ENCODE assay signal across 8 cellular contexts in the genomic region with DNA sequence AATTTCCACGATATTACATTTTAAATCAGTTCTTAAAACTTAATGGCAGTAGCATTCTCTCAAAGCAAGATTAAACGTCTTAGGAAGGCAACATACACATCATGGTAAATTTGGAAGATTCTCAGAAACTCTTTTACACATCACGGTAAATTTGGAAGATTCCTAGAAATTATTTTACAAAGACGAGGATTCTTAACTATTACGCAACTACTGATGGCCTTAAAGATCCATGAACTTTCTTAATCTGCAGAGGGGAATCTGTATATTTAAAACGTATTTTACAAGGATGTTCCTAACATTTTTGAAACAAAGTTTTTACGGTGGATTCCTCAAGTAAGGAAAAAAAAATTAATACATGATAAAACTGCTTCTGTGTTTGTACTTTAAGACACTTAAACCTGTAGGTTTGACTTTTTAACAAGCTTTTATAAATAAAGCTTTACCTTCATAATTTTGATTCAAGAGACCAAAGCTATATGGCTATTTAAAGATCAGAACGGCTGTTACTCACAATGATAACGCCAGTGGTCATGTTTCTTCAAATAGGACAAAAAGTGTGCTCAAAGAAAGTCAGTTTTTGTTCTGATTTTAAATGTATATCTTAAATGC. TPM values are rescaled to one million over a fixed set of nuclear protein-coding genes. Genes with fewer than 3 reads are reported as not detected.
DNase-seq lines count a peak whose midpoint lies in the region; ATAC-seq and TF ChIP-seq lines count a peak whose summit lies in the region.

No MANE protein-coding gene starts in this region.

- H3K36me3 Mint-ChIP-seq in GM23338 (ENCODE audit: low read depth): peaks cover 9% of the 10 kb centered on the region; the same call in 2 of the 3 replicates

- no peaks in the 10 kb centered on the region for H3K9me3 Mint-ChIP-seq in GM23338

- H3K9me2 ChIP-seq in GM23338 (ENCODE audit: insufficient read depth): no peaks in the 10 kb centered on the region

- no peak overlapping the region for H2AFZ ChIP-seq in GM23338

- peaks cover 64% of the 10 kb centered on the region for H3K79me2 ChIP-seq in GM23338 (replicated peaks; ENCODE audit: insufficient read depth)

- H3K9me3 ChIP-seq in Panc1 (ENCODE audit: control insufficient read depth, insufficient read depth, low read depth, low read length) (no peaks in the 10 kb centered on the region), sigmoid colon (no peaks in the 10 kb centered on the region)

- peaks cover 10% of the 10 kb centered on the region; the same call in 2 of the 3 replicates for H3K4me1 Mint-ChIP-seq in GM23338

- peaks cover 5% of the 10 kb centered on the region for H3K27me3 Mint-ChIP-seq in GM23338 (ENCODE audit: insufficient read depth, low read depth, poor library complexity)

- H3K4me1 ChIP-seq in GM23338 (ENCODE audit: insufficient read depth): peaks cover 15% of the 10 kb centered on the region; the same call in 1 of the 2 replicates
- H3K4me1 ChIP-seq in Panc1 (ENCODE audit: control insufficient read depth, insufficient read depth, low read length): peaks cover 13% of the 10 kb centered on the region
- H3K4me1 ChIP-seq in sigmoid colon: peaks cover 0 to 38% (median 21%) of the 10 kb centered on the region in 4 donors

- DNase-seq in GM23338 (ENCODE audit: low spot score) (no peak), Panc1 (ENCODE audit: low read depth, low spot score) (no peak), epithelial cell of proximal tubule (ENCODE audit: low read depth) (no peak), sigmoid colon (no peak), NCI-H2081 (lab: John Stamatoyannopoulos, UW) (no peak), NCI-H2029 (lab: John Stamatoyannopoulos, UW) (no peak)

- TF ChIP-seq EP300 in sigmoid colon (IDR thresholded peaks at IDR 0.05): no peak

- H3K27ac ChIP-seq in GM23338 (ENCODE audit: low read depth): peak overlapping the region; percentile 96; the same call in 1 of the 2 replicates
- peak overlapping the region; percentile 97 for H3K27ac ChIP-seq in Panc1 (ENCODE audit: low read length)
- H3K27ac ChIP-seq in sigmoid colon: peak overlapping the region; percentile 93 to 99 (median 96)

- no peak for TF ChIP-seq POLR2A in sigmoid colon (IDR thresholded peaks at IDR 0.05)

- POLR2A ChIA-PET in Panc1 (lab: Charles Lee): interaction anchor here (0.7 to 1.2 kb wide), 3 partner anchors 16 to 128 kb away, joined by 3 read pairs; no protein-coding TSS in a partner anchor

- H3K27me3 ChIP-seq in GM23338 (ENCODE audit: insufficient read depth) (no peaks in the 10 kb centered on the region), Panc1 (ENCODE audit: control insufficient read depth, insufficient read depth, low read length) (no peaks in the 10 kb centered on the region), sigmoid colon (no peaks in the 10 kb centered on the region)

- H3K4me3 Mint-ChIP-seq in GM23338: peak overlapping the region; percentile 99

- CTCF ChIA-PET in Panc1 (lab: Charles Lee): no interaction called here

- H3K4me2 ChIP-seq in GM23338: peak overlapping the region; percentile 90

- intact Hi-C loops in Panc1 (cut with micrococcal nuclease; ENCODE audit: unreplicated experiment): no loop called here
- intact Hi-C loops in sigmoid colon (cut with DNase I): loop anchor here (5.0 to 10.0 kb wide), 3 partner anchors 52 to 931 kb away; a partner anchor contains a TSS

- H3K27ac Mint-ChIP-seq in GM23338: 0 out of 2 replicates have a peak overlapping the region, but pooled peaks have one; percentile 48

- H3K36me3 ChIP-seq in GM23338 (ENCODE audit: insufficient read depth): no peaks in the 10 kb centered on the region
- peaks cover 7% of the 10 kb centered on the region for H3K36me3 ChIP-seq in Panc1 (ENCODE audit: control insufficient read depth, insufficient read depth, low read length)
- H3K36me3 ChIP-seq in sigmoid colon: no peaks in the 10 kb centered on the region

- TF ChIP-seq CTCF in GM23338 (conservative IDR thresholded peaks at IDR 0.05; ENCODE audit: low read depth in 2 of 2) (no peak), Panc1 (IDR thresholded peaks at IDR 0.05) (no peak), epithelial cell of proximal tubule (conservative IDR thresholded peaks at IDR 0.05; ENCODE audit: low read depth, low read length) (no peak), sigmoid colon (IDR thresholded peaks at IDR 0.05) (no peak)

- H4K20me1 ChIP-seq in GM23338 (replicated peaks; ENCODE audit: insufficient read depth): peaks cover 23% of the 10 kb centered on the region; the same call in 1 of the 2 replicates

- no peak for ATAC-seq in GM23338
- no peak for ATAC-seq in Panc1
- ATAC-seq in HG03196 (IDR thresholded peaks at IDR 0.05; ENCODE audit: unreplicated experiment): no peak
- no peak for ATAC-seq in HG03378 (IDR thresholded peaks at IDR 0.05; ENCODE audit: unreplicated experiment)

- in situ Hi-C loops in Panc1 (cut with HindIII; ENCODE audit: low pct_unique_long_range_greater_than_20kb, low sequenced_read_pairs): no loop called here

- no peaks in the 10 kb centered on the region for H3F3A ChIP-seq in GM23338 (replicated peaks; ENCODE audit: low read depth)

- H3K4me3 ChIP-seq in GM23338: peak overlapping the region; percentile 96
- peak overlapping the region; percentile 76 to 99; a peak in 3 of 4 replicates for H3K4me3 ChIP-seq in Panc1 (ENCODE audit: low read depth in 2 of 2, low read length in 2 of 2)
- peak overlapping the region; percentile 98 for H3K4me3 ChIP-seq in epithelial cell of proximal tubule (ENCODE audit: low read depth, low read length)
- H3K4me3 ChIP-seq in sigmoid colon: peak overlapping the region in 3 of 4 donors; percentile 73 to 98 (median 88)

- no TSS peak for BruUV-seq in Panc1 (replicated peaks; lab: Mats Ljungman, UMichigan)

- WGBS in sigmoid colon, 2 donors: 63 to 69% methylated on average over 9 of the region's 9 CpGs

RNA-seq across cellular contexts. Expression of a gene that starts 1.7 kb away (rescaled TPM):
- total RNA-seq in GM23338 (2014; rRNA removed; shearing (Covaris generic)): 56.2 and 63.1 TPM in 2 replicates
- polyA plus RNA-seq in GM23338 (2016; fragmentation: Nextera tagmentation; extraction: Ambion mirVana): 20.3 and 23.6 TPM in 2 replicates
- total RNA-seq in Panc1 (2021; ENCODE audit: unreplicated experiment): 61.8 TPM
- 21.8 TPM for polyA plus RNA-seq in Panc1 (2012; ENCODE audit: insufficient read length)
- total RNA-seq in epithelial cell of proximal tubule: 22.6 and 47.5 TPM in 2 replicates
- total RNA-seq in sigmoid colon: 10 to 100 TPM; 46.0 to 59.6 (median 47.3) TPM
- polyA plus RNA-seq in sigmoid colon: 10 to 100 TPM; 13.2 to 17.3 (median 13.4) TPM

RNA-seq across cellular contexts. Expression of a gene that starts 15.2 kb away (rescaled TPM):
- 185 and 189 TPM in 2 replicates for total RNA-seq in GM23338 (2014; rRNA removed; shearing (Covaris generic))
- 531 and 557 TPM in 2 replicates for polyA plus RNA-seq in GM23338 (2016; fragmentation: Nextera tagmentation; extraction: Ambion mirVana)
- 287 TPM for total RNA-seq in Panc1 (2021; ENCODE audit: unreplicated experiment)
- polyA plus RNA-seq in Panc1 (2012; ENCODE audit: insufficient read length): 315 TPM
- 362 and 366 TPM in 2 replicates for total RNA-seq in epithelial cell of proximal tubule
- 100 to 1,000 TPM in 3 of 4 donors, 10 to 100 TPM in 1; 97.5 to 233 (median 163) TPM for total RNA-seq in sigmoid colon
- polyA plus RNA-seq in sigmoid colon: 1,000 to 10,000 TPM in 1 of 3 donors, 100 to 1,000 TPM in 2; 613 to 1,261 (median 899) TPM
